ENCODE assay signal across 8 cellular contexts in genomic region chr22:20551805-20552449, GRCh38. TPM values are rescaled to one million over a fixed set of nuclear protein-coding genes. Genes with fewer than 3 reads are reported as not detected.
DNase-seq lines count a peak whose midpoint lies in the region; TF ChIP-seq lines count a peak whose summit lies in the region.

No MANE protein-coding gene starts in this region.

- no peaks in the 10 kb centered on the region for H3K27me3 ChIP-seq in kidney epithelial cell (ENCODE audit: control insufficient read depth, insufficient read depth, low read length)

- peaks cover 5% of the 10 kb centered on the region for H3K36me3 ChIP-seq in kidney epithelial cell (ENCODE audit: control insufficient read depth, insufficient read depth, low read length)

- no peak for DNase-seq in LNCaP clone FGC (ENCODE audit: low read depth)
- DNase-seq in kidney epithelial cell (ENCODE audit: low read depth): no peak
- peak; percentile 68 for DNase-seq in stimulated activated CD4-positive, alpha-beta T cell treated with anti-CD3 and anti-CD28 coated beads, Interleukin-4, amount 100 ng/mL, for 24 hours
- DNase-seq in OCI-M1 (lab: John Stamatoyannopoulos, UW): no peak
- DNase-seq in NCI-H2196 (lab: John Stamatoyannopoulos, UW; ENCODE audit: unreplicated experiment): no peak
- DNase-seq in NCI-H2196 treated with DMSO at 0.1 percent for 48 hours (lab: John Stamatoyannopoulos, UW; ENCODE audit: unreplicated experiment): no peak
- no peak for DNase-seq in UCSD-AML1 (lab: John Stamatoyannopoulos, UW; ENCODE audit: unreplicated experiment)

- peak overlapping the region; percentile 40 for H3K27ac ChIP-seq in adipose tissue (ENCODE audit: low read depth, low read length)

- 27 to 60% (median 45%) methylated on average over 8 of the region's 8 CpGs for WGBS in adipose tissue, 3 donors

- H3K4me3 ChIP-seq in LNCaP clone FGC (ENCODE audit: low read depth, low read length) (no peak overlapping the region), kidney epithelial cell (ENCODE audit: low read depth, low read length) (no peak overlapping the region)

- TF ChIP-seq CTCF in LNCaP clone FGC (IDR thresholded peaks at IDR 0.05; ENCODE audit: control insufficient read depth, extremely low read depth, insufficient read depth) (peak; percentile 17; the same call in 1 of the 2 replicates), kidney epithelial cell (IDR thresholded peaks at IDR 0.05; ENCODE audit: insufficient read depth, low read length, poor library complexity, severe bottlenecking) (peak; percentile 20)

RNA-seq across cellular contexts. Expression of gene MED15, which starts 44.5 kb away (rescaled TPM):
- polyA plus RNA-seq in adipose tissue: 10 to 100 TPM; 22.7 to 44.2 (median 42.4) TPM
- total RNA-seq in kidney epithelial cell: 74.3 and 79.8 TPM in 2 replicates

RNA-seq across cellular contexts. Expression of gene KLHL22, which starts 56.3 kb away (rescaled TPM):
- polyA plus RNA-seq in adipose tissue: 10 to 100 TPM; 10.2 to 17.6 (median 15.0) TPM
- total RNA-seq in kidney epithelial cell: 18.6 and 28.2 TPM in 2 replicates
